Comparison of ENCODE assay signal across 8 cellular contexts in the genomic region with DNA sequence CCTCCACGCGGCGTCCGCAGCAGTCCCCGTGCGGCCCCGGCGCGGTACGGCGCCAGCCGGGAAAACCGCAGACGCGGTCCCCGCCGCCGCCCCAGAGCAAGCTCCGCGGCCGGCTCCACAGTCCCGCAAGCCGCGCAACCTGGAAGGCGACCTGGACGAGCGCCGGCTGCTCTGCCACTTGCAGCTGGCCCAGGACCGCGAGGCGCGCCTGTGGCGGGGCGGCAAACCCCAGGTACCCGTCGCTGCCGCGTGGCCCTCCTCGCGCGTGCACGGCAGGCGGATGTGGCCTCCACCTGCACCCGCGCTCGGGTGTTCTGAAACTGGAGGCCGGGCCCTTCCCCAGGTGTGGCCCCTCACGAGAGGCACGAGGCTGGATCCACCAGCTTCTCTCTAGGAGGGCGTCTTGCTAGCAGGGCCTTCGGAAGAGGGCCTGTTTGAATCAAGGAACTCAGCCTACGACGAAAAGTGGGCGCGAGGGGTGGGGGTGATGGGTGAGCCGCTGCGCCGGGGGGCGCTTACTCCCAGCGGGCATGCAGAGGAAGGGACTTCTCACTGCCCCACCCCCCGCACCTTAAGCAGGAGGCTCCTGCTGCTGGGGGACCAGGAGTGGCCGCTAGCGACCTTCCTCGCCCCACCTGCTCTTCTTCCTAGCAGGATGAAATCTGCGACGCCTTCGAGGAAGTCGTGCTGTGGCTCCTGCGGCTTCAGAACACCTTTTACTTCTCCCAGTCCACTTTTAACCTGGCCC. TPM values are rescaled to one million over a fixed set of nuclear protein-coding genes. Genes with fewer than 3 reads are reported as not detected.
A peak's percentile ranks its signal among the peaks of the same experiment; 100 is the strongest.
DNase-seq lines count a peak whose midpoint lies in the region; ATAC-seq and TF ChIP-seq lines count a peak whose summit lies in the region.

No MANE protein-coding gene starts in this region.

- intact Hi-C loops in left ventricle myocardium inferior (cut with micrococcal nuclease) = loop anchor here (10.0 kb wide), 1 partner anchor 67 kb away; the partner anchor contains the start of gene SOWAHA

- TF ChIP-seq CTCF in left ventricle myocardium inferior (IDR thresholded peaks at IDR 0.05; ENCODE audit: borderline replicate concordance) = no peak

- peak; percentile 65 for DNase-seq in activated CD8-positive, alpha-beta memory T cell treated with anti-CD3 and anti-CD28 coated beads, Interleukin-2, amount 50 U/mL, for 48 hours
- no peak for DNase-seq in left ventricle myocardium inferior
- peak; percentile 63 for DNase-seq in stimulated activated CD4-positive, alpha-beta T cell treated with anti-CD3 and anti-CD28 coated beads, Interleukin-4, amount 100 ng/mL, for 1 hour
- DNase-seq in ureter (ENCODE audit: low spot score) = no peak
- no peak for DNase-seq in NOMO-1 (lab: John Stamatoyannopoulos, UW; ENCODE audit: unreplicated experiment in 2 of 2)
- DNase-seq in DMS 273 (lab: John Stamatoyannopoulos, UW; ENCODE audit: unreplicated experiment) = no peak

- ATAC-seq in GM21529 (IDR thresholded peaks at IDR 0.05; ENCODE audit: unreplicated experiment) (peak; percentile 8), HG02970 (IDR thresholded peaks at IDR 0.05; ENCODE audit: low FRiP score, unreplicated experiment) (no peak)

- H3K4me1 ChIP-seq in left ventricle myocardium inferior = peaks cover 13% of the 10 kb centered on the region

- peaks cover 38% of the 10 kb centered on the region for H3K27me3 ChIP-seq in left ventricle myocardium inferior (ENCODE audit: low read depth)

- peaks cover 6% of the 10 kb centered on the region for H3K36me3 ChIP-seq in left ventricle myocardium inferior

- H3K4me3 ChIP-seq in left ventricle myocardium inferior = peak overlapping the region; percentile 68

- H3K9me3 ChIP-seq in left ventricle myocardium inferior (replicated peaks) = no peaks in the 10 kb centered on the region

- H3K27ac ChIP-seq in left ventricle myocardium inferior (replicated peaks) = no peak overlapping the region

RNA-seq across cellular contexts. Expression of gene CCNI2, which starts 0.6 kb away (rescaled TPM):
- total RNA-seq in left ventricle myocardium inferior = 0.08 TPM
- total RNA-seq in ureter = 5.8 TPM

RNA-seq across cellular contexts. Expression of gene KIF3A, which starts 10.5 kb away (rescaled TPM):
- 11.9 TPM for total RNA-seq in left ventricle myocardium inferior
- total RNA-seq in ureter = 19.9 TPM

RNA-seq across cellular contexts. Expression of gene SEPTIN8, which starts 29.2 kb away (rescaled TPM):
- 27.2 TPM for total RNA-seq in left ventricle myocardium inferior
- total RNA-seq in ureter = 170 TPM

Comparison
In these comparisons a context has a peak if more than half of its experiments do, and no peak if none do; other contexts are left out.
1. DNase-seq: peak in activated CD8-positive, alpha-beta memory T cell treated with anti-CD3 and anti-CD28 coated beads, Interleukin-2, amount 50 U/mL, for 48 hours (single experiment) and stimulated activated CD4-positive, alpha-beta T cell treated with anti-CD3 and anti-CD28 coated beads, Interleukin-4, amount 100 ng/mL, for 1 hour (single experiment); none in left ventricle myocardium inferior (single experiment), ureter (single experiment), NOMO-1 (0 of 2) and DMS 273 (single experiment).